Comparison of ENCODE assay signal across 8 cellular contexts in the genomic region with DNA sequence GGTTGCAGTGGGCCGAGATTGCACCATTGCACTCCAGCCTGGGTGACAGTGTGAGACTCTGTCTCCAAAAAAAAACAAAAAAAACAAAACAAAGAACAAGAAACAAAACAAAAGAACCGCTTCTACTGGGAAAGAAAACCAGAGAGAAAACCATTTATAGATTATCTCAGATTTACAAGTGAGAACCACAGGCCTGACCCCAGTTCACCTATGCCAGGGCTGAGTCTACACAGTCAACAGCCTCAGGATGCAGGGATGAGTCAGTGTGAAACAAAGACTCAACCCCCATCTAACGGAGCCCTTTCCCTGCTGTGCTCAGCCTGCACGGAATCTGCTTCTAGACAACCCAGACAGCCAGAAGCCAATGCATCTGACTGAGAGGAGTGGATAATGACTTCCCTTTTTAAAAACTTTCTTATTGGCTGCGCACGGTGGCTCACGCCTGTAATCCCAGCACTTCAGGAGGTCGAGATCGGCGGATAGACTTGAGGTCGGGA. TPM values are rescaled to one million over a fixed set of nuclear protein-coding genes. Genes with fewer than 3 reads are reported as not detected.
DNase-seq lines count a peak whose midpoint lies in the region; ATAC-seq, FAIRE-seq and TF ChIP-seq lines count a peak whose summit lies in the region.

No MANE protein-coding gene starts in this region.

- FAIRE-seq in D721Med (lab: Jason Lieb, UNC), result no peak

- peak overlapping the region; percentile 59 to 90 (median 87) for H3K27ac Mint-ChIP-seq in CD4-positive, alpha-beta memory T cell
- peak overlapping the region; percentile 17 for H3K27ac Mint-ChIP-seq in activated CD8-positive, alpha-beta T cell treated with anti-CD3 and anti-CD28 coated beads, Interleukin-2, amount 10 ng/mL, durations not matched to agents 7 days and 5 days

- TF ChIP-seq CTCF in fibroblast of the aortic adventitia (IDR thresholded peaks at IDR 0.05; ENCODE audit: insufficient read depth, low read length) (no peak), D721Med (IDR thresholded peaks at IDR 0.05; ENCODE audit: insufficient read depth, missing control alignments) (no peak)

- no peaks in the 10 kb centered on the region for H3K9me3 ChIP-seq in CD4-positive, alpha-beta memory T cell (ENCODE audit: control insufficient read depth in 1 of 2, low read length in 2 of 2)

- peaks cover 17 to 45% (median 27%) of the 10 kb centered on the region in 4 donors for H3K4me1 Mint-ChIP-seq in CD4-positive, alpha-beta memory T cell
- H3K4me1 Mint-ChIP-seq in activated CD8-positive, alpha-beta T cell treated with anti-CD3 and anti-CD28 coated beads, Interleukin-2, amount 10 ng/mL, durations not matched to agents 7 days and 5 days (ENCODE audit: low read depth), result peaks cover 25% of the 10 kb centered on the region

- no peak overlapping the region for H3K4me3 ChIP-seq in CD4-positive, alpha-beta memory T cell (ENCODE audit: low read length in 2 of 2)
- H3K4me3 ChIP-seq in fibroblast of the aortic adventitia (ENCODE audit: low read depth, low read length), result no peak overlapping the region

- no peaks in the 10 kb centered on the region for H3K9me3 Mint-ChIP-seq in CD4-positive, alpha-beta memory T cell
- no peaks in the 10 kb centered on the region for H3K9me3 Mint-ChIP-seq in activated CD8-positive, alpha-beta T cell treated with anti-CD3 and anti-CD28 coated beads, Interleukin-2, amount 10 ng/mL, durations not matched to agents 7 days and 5 days (ENCODE audit: insufficient read depth)

- no peaks in the 10 kb centered on the region for H3K27me3 ChIP-seq in CD4-positive, alpha-beta memory T cell (ENCODE audit: insufficient read depth, low read length)

- no peaks in the 10 kb centered on the region for H3K27me3 Mint-ChIP-seq in CD4-positive, alpha-beta memory T cell
- H3K27me3 Mint-ChIP-seq in activated CD8-positive, alpha-beta T cell treated with anti-CD3 and anti-CD28 coated beads, Interleukin-2, amount 10 ng/mL, durations not matched to agents 7 days and 5 days (ENCODE audit: low read depth), result peaks cover 15% of the 10 kb centered on the region

- H3K4me1 ChIP-seq in CD4-positive, alpha-beta memory T cell (ENCODE audit: insufficient read depth, low read length), result peaks cover 35% of the 10 kb centered on the region

- H3K4me3 Mint-ChIP-seq in CD4-positive, alpha-beta memory T cell, result peak overlapping the region in 7 of 8 donors; percentile 35 to 78 (median 61)
- no peak overlapping the region for H3K4me3 Mint-ChIP-seq in activated CD8-positive, alpha-beta T cell treated with anti-CD3 and anti-CD28 coated beads, Interleukin-2, amount 10 ng/mL, durations not matched to agents 7 days and 5 days

- DNase-seq in CD4-positive, alpha-beta memory T cell, result peak; percentile 23 to 86 (median 30)
- DNase-seq in HS-5 (ENCODE audit: low read depth) (peak; percentile 79), fibroblast of the aortic adventitia (ENCODE audit: low read depth) (peak; percentile 90), SHP77 treated with DMSO at 0.1 percent for 48 hours (lab: John Stamatoyannopoulos, UW) (no peak), D721Med (ENCODE audit: insufficient read length, low spot score) (no peak)
- peak; percentile 72 for DNase-seq in activated CD8-positive, alpha-beta T cell treated with anti-CD3 and anti-CD28 coated beads, Interleukin-2, amount 10 ng/mL, durations not matched to agents 7 days and 5 days
- DNase-seq in stimulated activated CD8-positive, alpha-beta memory T cell treated with anti-CD3 and anti-CD28 coated beads, Interleukin-4, amount 100 ng/mL, for 48 hours, result peak; percentile 79

- POLR2A ChIA-PET in CD4-positive, alpha-beta memory T cell (lab: Charles Lee; ENCODE audit: partially characterized antibody), result interaction anchor here (0.8 to 2.1 kb wide), 3 partner anchors 25 to 97 kb away, joined by 3 to 11 read pairs (median 4); a partner anchor contains a TSS
- POLR2A ChIA-PET in activated CD8-positive, alpha-beta T cell treated with anti-CD3 and anti-CD28 coated beads, Interleukin-2, amount 10 ng/mL, durations not matched to agents 7 days and 5 days (lab: Charles Lee), result interaction anchor here (4.3 kb wide), 1 partner anchor 26 kb away, joined by 35 read pairs; a partner anchor contains a TSS

- peak; percentile 77 for ATAC-seq in GM21526 (IDR thresholded peaks at IDR 0.05; ENCODE audit: low FRiP score, unreplicated experiment)
- peak; percentile 87 for ATAC-seq in activated CD8-positive, alpha-beta T cell treated with anti-CD3 and anti-CD28 coated beads, Interleukin-2, amount 10 ng/mL, durations not matched to agents 7 days and 5 days

- CTCF ChIA-PET in CD4-positive, alpha-beta memory T cell (lab: Charles Lee; ENCODE audit: partially characterized antibody), result no interaction called here
- CTCF ChIA-PET in activated CD8-positive, alpha-beta T cell treated with anti-CD3 and anti-CD28 coated beads, Interleukin-2, amount 10 ng/mL, durations not matched to agents 7 days and 5 days (lab: Charles Lee), result interaction anchor here (1.4 to 1.6 kb wide), 2 partner anchors 9 to 47 kb away, joined by 4 read pairs; no protein-coding TSS in a partner anchor

- no peak overlapping the region for H3K27ac ChIP-seq in CD4-positive, alpha-beta memory T cell (ENCODE audit: low read depth, low read length)

- intact Hi-C loops in CD4-positive, alpha-beta memory T cell (cut with micrococcal nuclease), result no loop called here

- no peaks in the 10 kb centered on the region for H3K36me3 Mint-ChIP-seq in CD4-positive, alpha-beta memory T cell
- no peaks in the 10 kb centered on the region for H3K36me3 Mint-ChIP-seq in activated CD8-positive, alpha-beta T cell treated with anti-CD3 and anti-CD28 coated beads, Interleukin-2, amount 10 ng/mL, durations not matched to agents 7 days and 5 days (ENCODE audit: low read depth)

- no peaks in the 10 kb centered on the region for H3K36me3 ChIP-seq in CD4-positive, alpha-beta memory T cell (ENCODE audit: insufficient read depth, low read length)

RNA-seq across cellular contexts. Expression of a gene that starts 25.5 kb away (rescaled TPM):
- total RNA-seq in CD4-positive, alpha-beta memory T cell, result 100 to 1,000 TPM; 124 TPM
- polyA plus RNA-seq in CD4-positive, alpha-beta memory T cell, result 100 to 1,000 TPM; 315 to 504 TPM
- 100 to 1,000 TPM; 292 to 315 TPM for total RNA-seq in activated CD8-positive, alpha-beta T cell treated with anti-CD3 and anti-CD28 coated beads, Interleukin-2, amount 10 ng/mL, durations not matched to agents 7 days and 5 days
- 152 and 562 TPM in 2 replicates for total RNA-seq in fibroblast of the aortic adventitia (ENCODE audit: low replicate concordance)

Comparison
In these comparisons a context has a peak if more than half of its experiments do, and no peak if none do; other contexts are left out.
1. DNase-seq: peak in CD4-positive, alpha-beta memory T cell (5 of 5), HS-5 (single experiment), activated CD8-positive, alpha-beta T cell treated with anti-CD3 and anti-CD28 coated beads, Interleukin-2, amount 10 ng/mL, durations not matched to agents 7 days and 5 days (single experiment), fibroblast of the aortic adventitia (single experiment) and stimulated activated CD8-positive, alpha-beta memory T cell treated with anti-CD3 and anti-CD28 coated beads, Interleukin-4, amount 100 ng/mL, for 48 hours (single experiment); none in SHP77 treated with DMSO at 0.1 percent for 48 hours (single experiment) and D721Med (single experiment).